In the genomic region with DNA sequence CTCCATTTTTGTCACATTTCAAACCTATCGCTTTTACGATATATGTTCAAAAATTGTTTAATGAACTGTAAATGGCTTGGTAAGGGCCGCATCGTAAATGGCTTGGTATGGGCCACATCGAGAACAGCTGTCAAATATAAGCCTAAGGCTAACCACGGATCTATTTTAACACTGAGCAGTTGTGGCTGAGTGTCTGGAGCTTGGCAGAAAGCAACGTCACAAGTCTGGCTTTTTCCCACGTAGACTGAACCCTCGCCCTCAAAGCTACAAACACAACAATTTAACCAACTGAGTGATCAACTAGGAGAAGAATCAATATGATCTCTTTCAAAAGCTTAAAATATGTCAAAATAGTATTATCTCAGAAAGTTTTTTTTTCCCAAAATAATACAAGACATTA, we compare ENCODE assay signal across 9 cellular contexts.
DNase-seq lines count a peak whose midpoint lies in the region; ATAC-seq and TF ChIP-seq lines count a peak whose summit lies in the region.
"Had no signal": no experiment of that assay in that cellular context is flagged by ENCODE, and none has a peak within 500 bp of the region (broad histone marks: within the 10 kb centered on the region; RNA-seq: fewer than 3 reads in every experiment).

No MANE protein-coding gene starts in this region.

- H3K4me1 Mint-ChIP-seq in activated naive CD4-positive, alpha-beta T cell treated with anti-CD3 and anti-CD28 coated beads for 36 hours (ENCODE audit: low read depth) = peaks cover 4% of the 10 kb centered on the region
- peaks cover 14% of the 10 kb centered on the region for H3K4me1 Mint-ChIP-seq in stimulated activated effector memory CD8-positive, alpha-beta T cell treated with anti-CD3 and anti-CD28 coated beads, Interleukin-12 subunit alpha, Interleukin-12 subunit beta, amount 100 ng/mL, for 72 hours

- no peaks in the 10 kb centered on the region for H3K9me3 Mint-ChIP-seq in activated naive CD4-positive, alpha-beta T cell treated with anti-CD3 and anti-CD28 coated beads for 36 hours
- H3K9me3 Mint-ChIP-seq in stimulated activated effector memory CD8-positive, alpha-beta T cell treated with anti-CD3 and anti-CD28 coated beads, Interleukin-12 subunit alpha, Interleukin-12 subunit beta, amount 100 ng/mL, for 72 hours = no peaks in the 10 kb centered on the region

- no peak for TF ChIP-seq CTCF in epithelial cell of esophagus (IDR thresholded peaks at IDR 0.05; ENCODE audit: insufficient read depth, low read depth, low read length, missing control alignments)

- H3K36me3 Mint-ChIP-seq in activated naive CD4-positive, alpha-beta T cell treated with anti-CD3 and anti-CD28 coated beads for 36 hours (ENCODE audit: low read depth) = peaks cover 1% of the 10 kb centered on the region
- H3K36me3 Mint-ChIP-seq in stimulated activated effector memory CD8-positive, alpha-beta T cell treated with anti-CD3 and anti-CD28 coated beads, Interleukin-12 subunit alpha, Interleukin-12 subunit beta, amount 100 ng/mL, for 72 hours = peaks cover 22% of the 10 kb centered on the region

- peak overlapping the region; percentile 87 for H3K27ac Mint-ChIP-seq in activated naive CD4-positive, alpha-beta T cell treated with anti-CD3 and anti-CD28 coated beads for 36 hours
- H3K27ac Mint-ChIP-seq in stimulated activated effector memory CD8-positive, alpha-beta T cell treated with anti-CD3 and anti-CD28 coated beads, Interleukin-12 subunit alpha, Interleukin-12 subunit beta, amount 100 ng/mL, for 72 hours = peak overlapping the region; percentile 100

- peak overlapping the region; percentile 92 for H3K4me3 Mint-ChIP-seq in activated naive CD4-positive, alpha-beta T cell treated with anti-CD3 and anti-CD28 coated beads for 36 hours
- peak overlapping the region; percentile 83 for H3K4me3 Mint-ChIP-seq in stimulated activated effector memory CD8-positive, alpha-beta T cell treated with anti-CD3 and anti-CD28 coated beads, Interleukin-12 subunit alpha, Interleukin-12 subunit beta, amount 100 ng/mL, for 72 hours

- intact Hi-C loops in activated naive CD4-positive, alpha-beta T cell treated with anti-CD3 and anti-CD28 coated beads for 36 hours (cut with micrococcal nuclease) = loop anchor here (2.0 to 5.0 kb wide), 6 partner anchors 303 to 726 kb away; no protein-coding TSS in a partner anchor

- no peak for DNase-seq in activated naive CD4-positive, alpha-beta T cell treated with anti-CD3 and anti-CD28 coated beads for 36 hours
- DNase-seq in activated naive CD4-positive, alpha-beta T cell treated with anti-CD3 and anti-CD28 coated beads, Interleukin-2, amount 50 U/mL, for 16 hours = no peak
- peak; percentile 86 for DNase-seq in RPMI7951 (ENCODE audit: low read depth)
- peak; percentile 17 for DNase-seq in epithelial cell of esophagus (ENCODE audit: low read depth)
- no peak for DNase-seq in stimulated activated effector memory CD8-positive, alpha-beta T cell treated with anti-CD3 and anti-CD28 coated beads, Interleukin-12 subunit alpha, Interleukin-12 subunit beta, amount 100 ng/mL, for 72 hours (ENCODE audit: low spot score in 2 of 2)
- DNase-seq in stimulated activated CD4-positive, alpha-beta T cell treated with anti-CD3 and anti-CD28 coated beads, Interleukin-2, amount 100 ng/mL, for 48 hours = no peak
- DNase-seq in NCI-H774 (lab: John Stamatoyannopoulos, UW) = no peak
- DNase-seq in NOMO-1 treated with DMSO at 0.1 percent for 48 hours (lab: John Stamatoyannopoulos, UW; ENCODE audit: unreplicated experiment) = no peak
- DNase-seq: COR-L47 had no signal

- H3K4me3 ChIP-seq in epithelial cell of esophagus (ENCODE audit: low read length) = no peak overlapping the region

- no peak for ATAC-seq in stimulated activated effector memory CD8-positive, alpha-beta T cell treated with anti-CD3 and anti-CD28 coated beads, Interleukin-12 subunit alpha, Interleukin-12 subunit beta, amount 100 ng/mL, for 72 hours

- H3K27me3 Mint-ChIP-seq in activated naive CD4-positive, alpha-beta T cell treated with anti-CD3 and anti-CD28 coated beads for 36 hours (ENCODE audit: low read depth) = peaks cover 6% of the 10 kb centered on the region

- CTCF ChIA-PET in activated naive CD4-positive, alpha-beta T cell treated with anti-CD3 and anti-CD28 coated beads for 36 hours (lab: Charles Lee) = interaction anchor here (0.7 to 3.0 kb wide), 3 partner anchors 10 to 512 kb away, joined by 3 to 14 read pairs (median 3); no protein-coding TSS in a partner anchor

Comparison
In these comparisons a context has a peak if more than half of its experiments do, and no peak if none do; other contexts are left out.
1. DNase-seq: peak in RPMI7951 (single experiment) and epithelial cell of esophagus (single experiment); none in activated naive CD4-positive, alpha-beta T cell treated with anti-CD3 and anti-CD28 coated beads for 36 hours (single experiment), activated naive CD4-positive, alpha-beta T cell treated with anti-CD3 and anti-CD28 coated beads, Interleukin-2, amount 50 U/mL, for 16 hours (single experiment), stimulated activated effector memory CD8-positive, alpha-beta T cell treated with anti-CD3 and anti-CD28 coated beads, Interleukin-12 subunit alpha, Interleukin-12 subunit beta, amount 100 ng/mL, for 72 hours (0 of 2), stimulated activated CD4-positive, alpha-beta T cell treated with anti-CD3 and anti-CD28 coated beads, Interleukin-2, amount 100 ng/mL, for 48 hours (0 of 2), NCI-H774 (single experiment) and NOMO-1 treated with DMSO at 0.1 percent for 48 hours (single experiment).